ENCODE assay signal across 10 cellular contexts in genomic region chr13:25171170-25171516, GRCh38. TPM values are rescaled to one million over a fixed set of nuclear protein-coding genes. Genes with fewer than 3 reads are reported as not detected.
DNase-seq lines count a peak whose midpoint lies in the region; ATAC-seq and TF ChIP-seq lines count a peak whose summit lies in the region.
"Had no signal": no experiment of that assay in that cellular context is flagged by ENCODE, and none has a peak within 500 bp of the region (broad histone marks: within the 10 kb centered on the region; RNA-seq: fewer than 3 reads in every experiment).

No MANE protein-coding gene starts in this region.

- no peaks in the 10 kb centered on the region for H3K36me3 Mint-ChIP-seq in central memory CD8-positive, alpha-beta T cell (ENCODE audit: insufficient read depth)
- H3K36me3 Mint-ChIP-seq in naive thymus-derived CD8-positive, alpha-beta T cell, result no peaks in the 10 kb centered on the region

- CTCF ChIA-PET in A673 (lab: Charles Lee), result interaction anchor here (0.6 kb wide), 1 partner anchor 10 kb away, joined by 3 read pairs; no protein-coding TSS in a partner anchor
- CTCF ChIA-PET in HEK293 (lab: Yijun Ruan, JAX), result interaction anchor here (0.7 kb wide), 1 partner anchor 23 kb away, joined by 6 read pairs; no protein-coding TSS in a partner anchor

- H3K9me3 ChIP-seq in A673 (ENCODE audit: low read depth, low read length, poor library complexity, severe bottlenecking) (no peaks in the 10 kb centered on the region), HEK293 (ENCODE audit: control insufficient read depth, insufficient read depth, low read depth, low read length) (no peaks in the 10 kb centered on the region)

- H3K4me1 ChIP-seq in A673 (ENCODE audit: insufficient read depth, low read length, poor library complexity, severe bottlenecking), result peaks cover 34% of the 10 kb centered on the region
- H3K4me1 ChIP-seq in HEK293 (ENCODE audit: control insufficient read depth, insufficient read depth, low read length), result no peaks in the 10 kb centered on the region

- POLR2A ChIA-PET in A673 (lab: Charles Lee; ENCODE audit: low non-redundant PET) (interaction anchor here (0.7 to 1.2 kb wide), 2 partner anchors 10 to 40 kb away, joined by 3 to 14 read pairs; no protein-coding TSS in a partner anchor), HEK293 (lab: Yijun Ruan, JAX) (no interaction called here)
- POLR2A ChIA-PET in naive thymus-derived CD8-positive, alpha-beta T cell (lab: Charles Lee), result no interaction called here

- no TSS peak for BruUV-seq in A673 (replicated peaks; lab: Mats Ljungman, UMichigan)

- intact Hi-C loops in A673 (cut with micrococcal nuclease; ENCODE audit: unreplicated experiment), result loop anchor here (5.0 kb wide), 3 partner anchors 116 to 894 kb away; partner anchors contain the start of genes MTMR6 and NUP58

- no peaks in the 10 kb centered on the region for H3K27me3 ChIP-seq in A673 (replicated peaks; ENCODE audit: insufficient read depth, low read depth, low read length, poor library complexity)

- TF ChIP-seq CTCF in A673 (conservative IDR thresholded peaks at IDR 0.05; ENCODE audit: low read depth, low read length), result no peak
- TF ChIP-seq CTCF in HEK293 (tag by site-specific recombination; IDR thresholded peaks at IDR 0.05), result no peak

- no peak for DNase-seq in A673 (ENCODE audit: low spot score)
- DNase-seq in central memory CD8-positive, alpha-beta T cell (ENCODE audit: low spot score in 2 of 2), result no peak
- DNase-seq in naive thymus-derived CD8-positive, alpha-beta T cell, result no peak
- DNase-seq in NCI-H2107 treated with DMSO at 0.1 percent for 48 hours (lab: John Stamatoyannopoulos, UW; ENCODE audit: unreplicated experiment), result no peak
- no peak for DNase-seq in stimulated activated naive CD4-positive, alpha-beta T cell (lab: John Stamatoyannopoulos, UW)

- H3K9me3 Mint-ChIP-seq in central memory CD8-positive, alpha-beta T cell, result no peaks in the 10 kb centered on the region
- no peaks in the 10 kb centered on the region for H3K9me3 Mint-ChIP-seq in naive thymus-derived CD8-positive, alpha-beta T cell

- H3K36me3 ChIP-seq in A673 (ENCODE audit: insufficient read depth, low read length, poor library complexity, severe bottlenecking) (peaks cover 31% of the 10 kb centered on the region), HEK293 (ENCODE audit: control insufficient read depth in 2 of 2, insufficient read depth in 1 of 2, low read length in 2 of 2) (no peaks in the 10 kb centered on the region)

- H3K4me1 Mint-ChIP-seq in central memory CD8-positive, alpha-beta T cell, result peaks cover 11% of the 10 kb centered on the region
- peaks cover 11 to 16% (median 12%) of the 10 kb centered on the region in 4 donors for H3K4me1 Mint-ChIP-seq in naive thymus-derived CD8-positive, alpha-beta T cell

- peak overlapping the region; percentile 30 for H3K4me3 Mint-ChIP-seq in central memory CD8-positive, alpha-beta T cell
- H3K4me3 Mint-ChIP-seq in naive thymus-derived CD8-positive, alpha-beta T cell, result peak overlapping the region; percentile 19 to 86 (median 70)

- H3K27ac ChIP-seq in A673 (ENCODE audit: low read depth, low read length, poor library complexity, severe bottlenecking) (peak overlapping the region; percentile 96), HEK293 (ENCODE audit: extremely low read depth, low read depth, low read length) (no peak overlapping the region)

- H3K27me3 Mint-ChIP-seq in central memory CD8-positive, alpha-beta T cell, result peaks cover 76% of the 10 kb centered on the region
- peaks cover 40 to 62% (median 54%) of the 10 kb centered on the region in 5 donors for H3K27me3 Mint-ChIP-seq in naive thymus-derived CD8-positive, alpha-beta T cell

- no peak for ATAC-seq in central memory CD8-positive, alpha-beta T cell (replicated peaks; ENCODE audit: extremely low read depth, poor library complexity, severe bottlenecking)
- ATAC-seq in naive thymus-derived CD8-positive, alpha-beta T cell, result no peak
- no peak for ATAC-seq in GM21717 (IDR thresholded peaks at IDR 0.05; ENCODE audit: unreplicated experiment)
- no peak for ATAC-seq in HG03135 (IDR thresholded peaks at IDR 0.05; ENCODE audit: unreplicated experiment)

- H3K27ac Mint-ChIP-seq in central memory CD8-positive, alpha-beta T cell (ENCODE audit: low read depth), result no peak overlapping the region
- no peak overlapping the region for H3K27ac Mint-ChIP-seq in naive thymus-derived CD8-positive, alpha-beta T cell

- H3K4me3 ChIP-seq in A673 (ENCODE audit: low read depth, low read length, poor library complexity, severe bottlenecking) (peak overlapping the region; percentile 75), HEK293 (ENCODE audit: low read depth, low read length) (peak overlapping the region; percentile 43)

TF ChIP-seq in HEK293, 187 proteins besides CTCF, POLR2A, EP300 and RAD21:
- TF ChIP-seq ZNF16 (tag by site-specific recombination; IDR thresholded peaks at IDR 0.05; ENCODE audit: low read depth) (no peak), ZSCAN30 (tag by site-specific recombination; IDR thresholded peaks at IDR 0.05) (no peak), ZNF670 (tag by site-specific recombination; IDR thresholded peaks at IDR 0.05; ENCODE audit: low read depth) (no peak), ZXDB (tag by site-specific recombination; IDR thresholded peaks at IDR 0.05) (no peak), SETDB1 (IDR thresholded peaks at IDR 0.05; ENCODE audit: insufficient read length, low read length) (no peak), SALL2 (tag by site-specific recombination; IDR thresholded peaks at IDR 0.05; ENCODE audit: borderline replicate concordance) (no peak), ZIC2 (tag by site-specific recombination; IDR thresholded peaks at IDR 0.05) (no peak), PATZ1 (tag by site-specific recombination; IDR thresholded peaks at IDR 0.05) (peak; percentile 5; the same call in 1 of the 2 replicates), ZNF529 (tag by site-specific recombination; IDR thresholded peaks at IDR 0.05; ENCODE audit: insufficient replicate concordance) (no peak), ZNF549 (tag by site-specific recombination; IDR thresholded peaks at IDR 0.05) (no peak), ZFP3 (tag by site-specific recombination; IDR thresholded peaks at IDR 0.05; ENCODE audit: low read depth) (no peak)
- TF ChIP-seq, protein P1, sequence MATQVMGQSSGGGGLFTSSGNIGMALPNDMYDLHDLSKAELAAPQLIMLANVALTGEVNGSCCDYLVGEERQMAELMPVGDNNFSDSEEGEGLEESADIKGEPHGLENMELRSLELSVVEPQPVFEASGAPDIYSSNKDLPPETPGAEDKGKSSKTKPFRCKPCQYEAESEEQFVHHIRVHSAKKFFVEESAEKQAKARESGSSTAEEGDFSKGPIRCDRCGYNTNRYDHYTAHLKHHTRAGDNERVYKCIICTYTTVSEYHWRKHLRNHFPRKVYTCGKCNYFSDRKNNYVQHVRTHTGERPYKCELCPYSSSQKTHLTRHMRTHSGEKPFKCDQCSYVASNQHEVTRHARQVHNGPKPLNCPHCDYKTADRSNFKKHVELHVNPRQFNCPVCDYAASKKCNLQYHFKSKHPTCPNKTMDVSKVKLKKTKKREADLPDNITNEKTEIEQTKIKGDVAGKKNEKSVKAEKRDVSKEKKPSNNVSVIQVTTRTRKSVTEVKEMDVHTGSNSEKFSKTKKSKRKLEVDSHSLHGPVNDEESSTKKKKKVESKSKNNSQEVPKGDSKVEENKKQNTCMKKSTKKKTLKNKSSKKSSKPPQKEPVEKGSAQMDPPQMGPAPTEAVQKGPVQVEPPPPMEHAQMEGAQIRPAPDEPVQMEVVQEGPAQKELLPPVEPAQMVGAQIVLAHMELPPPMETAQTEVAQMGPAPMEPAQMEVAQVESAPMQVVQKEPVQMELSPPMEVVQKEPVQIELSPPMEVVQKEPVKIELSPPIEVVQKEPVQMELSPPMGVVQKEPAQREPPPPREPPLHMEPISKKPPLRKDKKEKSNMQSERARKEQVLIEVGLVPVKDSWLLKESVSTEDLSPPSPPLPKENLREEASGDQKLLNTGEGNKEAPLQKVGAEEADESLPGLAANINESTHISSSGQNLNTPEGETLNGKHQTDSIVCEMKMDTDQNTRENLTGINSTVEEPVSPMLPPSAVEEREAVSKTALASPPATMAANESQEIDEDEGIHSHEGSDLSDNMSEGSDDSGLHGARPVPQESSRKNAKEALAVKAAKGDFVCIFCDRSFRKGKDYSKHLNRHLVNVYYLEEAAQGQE (tag by site-specific recombination; IDR thresholded peaks at IDR 0.05), result 0 out of 2 replicates have a peak, but pooled peaks have one; percentile 25
- TF ChIP-seq, protein P2, sequence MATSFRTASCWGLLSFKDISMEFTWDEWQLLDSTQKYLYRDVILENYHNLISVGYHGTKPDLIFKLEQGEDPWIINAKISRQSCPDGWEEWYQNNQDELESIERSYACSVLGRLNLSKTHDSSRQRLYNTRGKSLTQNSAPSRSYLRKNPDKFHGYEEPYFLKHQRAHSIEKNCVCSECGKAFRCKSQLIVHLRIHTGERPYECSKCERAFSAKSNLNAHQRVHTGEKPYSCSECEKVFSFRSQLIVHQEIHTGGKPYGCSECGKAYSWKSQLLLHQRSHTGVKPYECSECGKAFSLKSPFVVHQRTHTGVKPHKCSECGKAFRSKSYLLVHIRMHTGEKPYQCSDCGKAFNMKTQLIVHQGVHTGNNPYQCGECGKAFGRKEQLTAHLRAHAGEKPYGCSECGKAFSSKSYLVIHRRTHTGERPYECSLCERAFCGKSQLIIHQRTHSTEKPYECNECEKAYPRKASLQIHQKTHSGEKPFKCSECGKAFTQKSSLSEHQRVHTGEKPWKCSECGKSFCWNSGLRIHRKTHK (tag by site-specific recombination; IDR thresholded peaks at IDR 0.05), result no peak

RNA-seq across cellular contexts. Expression of gene AMER2, which starts 0.9 kb away (rescaled TPM):
- 49.7 and 70.6 TPM in 2 replicates for total RNA-seq in A673 (2021)
- total RNA-seq in naive thymus-derived CD8-positive, alpha-beta T cell, result not detected
- polyA plus RNA-seq in naive thymus-derived CD8-positive, alpha-beta T cell, result under 1 TPM in 1 of 3 donors, not detected in 2; 0.14 TPM
- total RNA-seq: dermis microvascular lymphatic vessel endothelial cell; T-helper 1 cell treated with Interleukin-12 subunit alpha and Interleukin-12 subunit beta and Interleukin-4 antibody, amounts not matched to agents 30 ng/mL and 1 ng/mL, for 36 hours had no signal

Comparison
In these comparisons a context has a peak if more than half of its experiments do, and no peak if none do; other contexts are left out.
1. RNA of gene AMER2, which starts 0.9 kb away (total RNA-seq): 49.7 to 70.6 TPM in A673; not detected in naive thymus-derived CD8-positive, alpha-beta T cell; every median in the first group is over 10 times any median in the second.